ENCODE assay signal across 7 cellular contexts in genomic region chr13:36131215-36131930, GRCh38. TPM values are rescaled to one million over a fixed set of nuclear protein-coding genes. Genes with fewer than 3 reads are reported as not detected.
DNase-seq lines count a peak whose midpoint lies in the region; ATAC-seq, FAIRE-seq and TF ChIP-seq lines count a peak whose summit lies in the region.

Gene DCLK1, minus strand, starts transcription at chr13:36131382.

- peaks cover 24% of the 10 kb centered on the region for H3K27me3 ChIP-seq in astrocyte (ENCODE audit: insufficient read depth, low read length)

- peaks cover 13% of the 10 kb centered on the region for H4K20me1 ChIP-seq in astrocyte (ENCODE audit: insufficient read depth, low read length)

- H2AFZ ChIP-seq in astrocyte (ENCODE audit: low read depth, low read length) = peak within 1 kb of the TSS; percentile 76

- peaks cover 43% of the 10 kb centered on the region for H3K27me3 Mint-ChIP-seq in astrocyte (ENCODE audit: low read depth, unreplicated experiment)

- H3K9me3 ChIP-seq in astrocyte (ENCODE audit: insufficient read depth, low read depth, low read length) = no peaks in the 10 kb centered on the region

- H3K4me3 ChIP-seq in astrocyte (ENCODE audit: insufficient read depth, low read depth, low read length) (peak within 1 kb of the TSS; percentile 59), skeletal muscle cell (ENCODE audit: low read depth, low read length) (peak within 1 kb of the TSS; percentile 56)

- no peak for FAIRE-seq in astrocyte (lab: Jason Lieb, UNC)

- no peaks in the 10 kb centered on the region for H3K36me3 Mint-ChIP-seq in astrocyte (ENCODE audit: low read depth, unreplicated experiment)

- DNase-seq in NCI-H1092 treated with DMSO at 0.1 percent for 48 hours (lab: John Stamatoyannopoulos, UW) = peak; percentile 54
- no peak for DNase-seq in astrocyte (ENCODE audit: low read depth)
- peak in 30 of 51 donors; percentile 11 to 68 (median 45) for DNase-seq in hypothalamus (lab: John Stamatoyannopoulos, UW)
- peak; percentile 36 for DNase-seq in skeletal muscle cell (ENCODE audit: low read depth)
- DNase-seq in activated CD8-positive, alpha-beta memory T cell treated with anti-CD3 and anti-CD28 coated beads for 24 hours = no peak
- DNase-seq in GM13976 (ENCODE audit: low spot score) = no peak

- peak within 1 kb of the TSS; percentile 83 for H3K4me3 Mint-ChIP-seq in astrocyte (ENCODE audit: unreplicated experiment)

- no peaks in the 10 kb centered on the region for H3K9me3 Mint-ChIP-seq in astrocyte (ENCODE audit: unreplicated experiment)

- H3K4me1 ChIP-seq in astrocyte (ENCODE audit: insufficient read depth, low read length) = peaks cover 10% of the 10 kb centered on the region

- in situ Hi-C loops in GM13976 (cut with MboI; ENCODE audit: low sequenced_read_pairs, unreplicated experiment) = no loop called here

- TF ChIP-seq CTCF in astrocyte (IDR thresholded peaks at IDR 0.05; ENCODE audit: insufficient read depth, low read depth, low read length) (no peak), GM13976 (IDR thresholded peaks at IDR 0.05; ENCODE audit: borderline replicate concordance, control extremely low read depth, extremely low read depth, insufficient read depth, missing control alignments) (no peak)

- peak within 1 kb of the TSS; percentile 74 for H3K9ac ChIP-seq in astrocyte (ENCODE audit: low read length)

- peak within 1 kb of the TSS; percentile 13 for H3K27ac ChIP-seq in astrocyte (ENCODE audit: low read depth, low read length)

- peaks cover 38% of the 10 kb centered on the region for H3K79me2 ChIP-seq in astrocyte (ENCODE audit: insufficient read depth, low read length)

- no peak within 1 kb of the TSS for H3K27ac Mint-ChIP-seq in astrocyte (ENCODE audit: unreplicated experiment)

- H3K4me1 Mint-ChIP-seq in astrocyte (ENCODE audit: low read depth, unreplicated experiment) = no peaks in the 10 kb centered on the region

- no peaks in the 10 kb centered on the region for H3K36me3 ChIP-seq in astrocyte (ENCODE audit: insufficient read depth, low read length)

- no peak for ATAC-seq in HG03469 (IDR thresholded peaks at IDR 0.05; ENCODE audit: unreplicated experiment)

- H3K4me2 ChIP-seq in astrocyte (ENCODE audit: low read length) = peak within 1 kb of the TSS; percentile 86

RNA-seq across cellular contexts. Expression of gene DCLK1, which starts in this region (rescaled TPM):
- 3.2 and 4.9 TPM in 2 replicates for total RNA-seq in astrocyte

Comparison
In these comparisons a context has a peak if more than half of its experiments do, and no peak if none do; other contexts are left out.
1. DNase-seq: peak in NCI-H1092 treated with DMSO at 0.1 percent for 48 hours (single experiment), hypothalamus (30 of 51) and skeletal muscle cell (single experiment); none in astrocyte (single experiment), activated CD8-positive, alpha-beta memory T cell treated with anti-CD3 and anti-CD28 coated beads for 24 hours (single experiment) and GM13976 (single experiment).